In genomic region chr5:132820162-132820754, GRCh38 we compare ENCODE assay signal across 1 cellular context.
A peak's percentile ranks its signal among the peaks of the same experiment; 100 is the strongest.
TF ChIP-seq lines count a peak whose summit lies in the region.

No MANE protein-coding gene starts in this region.

TF ChIP-seq in HepG2, 621 proteins besides CTCF, POLR2A, EP300 and RAD21 (continued from another document and continues in another):
- TF ChIP-seq DMTF1 (CRISPR knock-in tag; IDR thresholded peaks at IDR 0.05): no peak
- TF ChIP-seq ZSCAN31 (CRISPR knock-in tag; IDR thresholded peaks at IDR 0.05; ENCODE audit: low read depth): no peak
- no peak; the same call in 1 of the 2 replicates for TF ChIP-seq ARID3A (IDR thresholded peaks at IDR 0.05; ENCODE audit: low read depth, low read length)
- no peak for TF ChIP-seq ZBTB43 (CRISPR knock-in tag; conservative IDR thresholded peaks at IDR 0.05)
- 0 out of 2 replicates have a peak, but pooled peaks have one; percentile 32 for TF ChIP-seq ZNF772 (CRISPR knock-in tag; IDR thresholded peaks at IDR 0.05)
- TF ChIP-seq SIX1 (CRISPR knock-in tag; IDR thresholded peaks at IDR 0.05; ENCODE audit: borderline replicate concordance): no peak
- TF ChIP-seq RFXANK (CRISPR knock-in tag; IDR thresholded peaks at IDR 0.05): no peak
- no peak for TF ChIP-seq ZNF841 (CRISPR knock-in tag; IDR thresholded peaks at IDR 0.05; ENCODE audit: borderline replicate concordance)
- TF ChIP-seq CREM (IDR thresholded peaks at IDR 0.05): no peak
- no peak for TF ChIP-seq CREM (CRISPR knock-in tag; IDR thresholded peaks at IDR 0.05)
- TF ChIP-seq SSRP1 (CRISPR knock-in tag; IDR thresholded peaks at IDR 0.05): 0 out of 2 replicates have a peak, but pooled peaks have one; percentile 9
- no peak for TF ChIP-seq SRSF4 (IDR thresholded peaks at IDR 0.05; ENCODE audit: low read depth, low read length, poor library complexity, severe bottlenecking)
- no peak for TF ChIP-seq FOXO4 (CRISPR knock-in tag; conservative IDR thresholded peaks at IDR 0.05)
- TF ChIP-seq ZNF619 (CRISPR knock-in tag; IDR thresholded peaks at IDR 0.05): no peak
- TF ChIP-seq DNMT3B (CRISPR knock-in tag; conservative IDR thresholded peaks at IDR 0.05): no peak
- no peak for TF ChIP-seq ZNF451 (CRISPR knock-in tag; IDR thresholded peaks at IDR 0.05)
- no peak for TF ChIP-seq RARG (CRISPR knock-in tag; IDR thresholded peaks at IDR 0.05; ENCODE audit: low read depth)
- TF ChIP-seq ZNF543 (CRISPR knock-in tag; IDR thresholded peaks at IDR 0.05): no peak
- TF ChIP-seq GABPB1 (CRISPR knock-in tag; IDR thresholded peaks at IDR 0.05): no peak
- TF ChIP-seq BCLAF1 (IDR thresholded peaks at IDR 0.05): no peak
- TF ChIP-seq ZKSCAN5 (CRISPR knock-in tag; IDR thresholded peaks at IDR 0.05): no peak
- no peak for TF ChIP-seq ZNF646 (CRISPR knock-in tag; IDR thresholded peaks at IDR 0.05)
- peak; percentile 62; the same call in 1 of the 2 replicates for TF ChIP-seq ATF2 (CRISPR knock-in tag; IDR thresholded peaks at IDR 0.05)
- no peak for TF ChIP-seq PITX1 (CRISPR knock-in tag; IDR thresholded peaks at IDR 0.05)
- TF ChIP-seq FOXA1 (IDR thresholded peaks at IDR 0.05): no peak
- TF ChIP-seq FOXA1 (CRISPR knock-in tag; IDR thresholded peaks at IDR 0.05): no peak
- TF ChIP-seq NCOA1 (CRISPR knock-in tag; IDR thresholded peaks at IDR 0.05): no peak
- TF ChIP-seq ZNF362 (CRISPR knock-in tag; IDR thresholded peaks at IDR 0.05; ENCODE audit: borderline replicate concordance): no peak
- TF ChIP-seq KLF16 (CRISPR knock-in tag; IDR thresholded peaks at IDR 0.05): peak in 1 of 2 experiments; percentile 49; a peak in 1 of 4 replicates
- no peak for TF ChIP-seq MAF1 (CRISPR knock-in tag; IDR thresholded peaks at IDR 0.05; ENCODE audit: borderline replicate concordance)
- no peak for TF ChIP-seq SOX13 (IDR thresholded peaks at IDR 0.05)
- TF ChIP-seq SOX13 (CRISPR knock-in tag; conservative IDR thresholded peaks at IDR 0.05 in 1 of 2, IDR thresholded peaks at IDR 0.05 in 1 of 2): no peak; a peak in 1 of 4 replicates
- no peak for TF ChIP-seq ATF7 (IDR thresholded peaks at IDR 0.05)
- 0 out of 2 replicates have a peak, but pooled peaks have one; percentile 30 for TF ChIP-seq ATF7 (CRISPR knock-in tag; IDR thresholded peaks at IDR 0.05)
- TF ChIP-seq IKZF4 (CRISPR knock-in tag; IDR thresholded peaks at IDR 0.05; ENCODE audit: borderline replicate concordance, low read depth, not compliant biosample characterization): no peak
- no peak for TF ChIP-seq ZNF10 (CRISPR knock-in tag; IDR thresholded peaks at IDR 0.05; ENCODE audit: borderline replicate concordance, low read depth)
- TF ChIP-seq NFE2 (CRISPR knock-in tag; IDR thresholded peaks at IDR 0.05): no peak
- TF ChIP-seq THAP8 (CRISPR knock-in tag; IDR thresholded peaks at IDR 0.05; ENCODE audit: borderline replicate concordance): no peak
- no peak for TF ChIP-seq RFX1 (IDR thresholded peaks at IDR 0.05)
